ENCODE assay signal across 21 cellular contexts in genomic region chr18:23066504-23067039, GRCh38.
DNase-seq lines count a peak whose midpoint lies in the region; ATAC-seq, FAIRE-seq and TF ChIP-seq lines count a peak whose summit lies in the region.
"Had no signal": no experiment of that assay in that cellular context is flagged by ENCODE, and none has a peak within 500 bp of the region (broad histone marks: within the 10 kb centered on the region; RNA-seq: fewer than 3 reads in every experiment).

No MANE protein-coding gene starts in this region.

- H2AFZ ChIP-seq in GM23338, result peak overlapping the region; percentile 43; the same call in 1 of the 2 replicates

- no peaks in the 10 kb centered on the region for H3K9me3 ChIP-seq in pancreas
- H3K9me3 ChIP-seq: A549 had no signal

- H3K79me2 ChIP-seq in GM23338 (replicated peaks; ENCODE audit: insufficient read depth), result no peaks in the 10 kb centered on the region

- no peaks in the 10 kb centered on the region for H3F3A ChIP-seq in GM23338 (replicated peaks; ENCODE audit: low read depth)

- H3K9me2 ChIP-seq in GM23338 (ENCODE audit: insufficient read depth), result peaks cover 2% of the 10 kb centered on the region; the same call in 1 of the 2 replicates

- 53 to 58% methylated on average over 5 of the region's 5 CpGs for WGBS in pancreas, 2 donors

- no peak overlapping the region for H3K27ac Mint-ChIP-seq in GM23338
- no peak overlapping the region for H3K27ac Mint-ChIP-seq in activated T-helper 17 cell treated with anti-CD3 and anti-CD28 coated beads, Interleukin-2, amount 50 U/mL, for 72 hours
- H3K27ac Mint-ChIP-seq: CD4-positive, alpha-beta T cell had no signal

- H4K20me1 ChIP-seq in GM23338 (replicated peaks; ENCODE audit: insufficient read depth), result no peaks in the 10 kb centered on the region

- H3K4me2 ChIP-seq in GM23338, result no peak overlapping the region
- H3K4me2 ChIP-seq: A549 had no signal

- no peak for DNase-seq in GM23338 (ENCODE audit: low spot score)
- DNase-seq in NCI-H524 (lab: John Stamatoyannopoulos, UW), result peak; percentile 92 to 95
- DNase-seq in pancreas, result peak in 3 of 6 donors; percentile 14 to 31 (median 29)
- DNase-seq in activated effector memory CD4-positive, alpha-beta T cell treated with Interleukin-2 at 50 U/mL for 16 hours, result no peak
- no peak for DNase-seq in NCI-H187 (lab: John Stamatoyannopoulos, UW)
- DNase-seq in GM19239 (ENCODE audit: insufficient read length, low spot score), result no peak
- DNase-seq: Caco-2; CD4-positive, alpha-beta T cell; NCI-H1092 treated with DMSO at 0.1 percent for 48 hours; NCI-H146; NCI-H2081 treated with DMSO at 0.1 percent for 48 hours; NCI-H226; NCI-H526 treated with DMSO at 0.1 percent for 48 hours; NK-92 treated with Interleukin-12 subunit alpha and Interleukin-12 subunit beta, amount 100 ng/mL, for 24 hours; SHP77 had no signal

- no peak for ATAC-seq in GM23338
- ATAC-seq in activated T-helper 17 cell treated with anti-CD3 and anti-CD28 coated beads, Interleukin-2, amount 50 U/mL, for 72 hours (replicated peaks), result no peak
- ATAC-seq in pancreas, result peak; percentile 72 to 92 (median 84)

- H3K27ac ChIP-seq in GM23338 (ENCODE audit: low read depth) (no peak overlapping the region), pancreas (no peak overlapping the region)
- H3K27ac ChIP-seq: A549, HL-60, SK-N-MC had no signal

- H3K36me3 ChIP-seq in GM23338 (ENCODE audit: insufficient read depth), result no peaks in the 10 kb centered on the region; the same call in 1 of the 2 replicates
- no peaks in the 10 kb centered on the region for H3K36me3 ChIP-seq in pancreas

- no peak overlapping the region for H3K4me3 ChIP-seq in GM23338
- no peak overlapping the region for H3K4me3 ChIP-seq in pancreas
- H3K4me3 ChIP-seq: A549, GM12878, SK-N-MC had no signal

- H3K4me1 ChIP-seq in GM23338 (ENCODE audit: insufficient read depth), result peaks cover 6% of the 10 kb centered on the region; the same call in 1 of the 2 replicates
- H3K4me1 ChIP-seq in pancreas, result no peaks in the 10 kb centered on the region
- H3K4me1 ChIP-seq: Caco-2 had no signal

- H3K4me3 Mint-ChIP-seq in GM23338, result no peak overlapping the region
- H3K4me3 Mint-ChIP-seq in activated T-helper 17 cell treated with anti-CD3 and anti-CD28 coated beads, Interleukin-2, amount 50 U/mL, for 72 hours, result peak overlapping the region; percentile 6

- TF ChIP-seq CTCF in GM23338 (conservative IDR thresholded peaks at IDR 0.05; ENCODE audit: low read depth in 2 of 2), result no peak
- TF ChIP-seq CTCF in pancreas (IDR thresholded peaks at IDR 0.05), result no peak

- H3K27me3 ChIP-seq in GM23338 (ENCODE audit: insufficient read depth) (no peaks in the 10 kb centered on the region), pancreas (no peaks in the 10 kb centered on the region)

- H3K9me3 Mint-ChIP-seq in GM23338, result peaks cover 8% of the 10 kb centered on the region
- peaks cover 17% of the 10 kb centered on the region for H3K9me3 Mint-ChIP-seq in activated T-helper 17 cell treated with anti-CD3 and anti-CD28 coated beads, Interleukin-2, amount 50 U/mL, for 72 hours

- 0 out of 3 replicates have a peak, but pooled peaks cover 5% of the 10 kb centered on the region for H3K36me3 Mint-ChIP-seq in GM23338 (ENCODE audit: low read depth)
- H3K36me3 Mint-ChIP-seq in activated T-helper 17 cell treated with anti-CD3 and anti-CD28 coated beads, Interleukin-2, amount 50 U/mL, for 72 hours (ENCODE audit: low read depth), result no peaks in the 10 kb centered on the region

- intact Hi-C loops in pancreas (cut with DNase I), result no loop called here

- FAIRE-seq in pancreas (lab: Jason Lieb, UNC), result no peak
- no peak for FAIRE-seq in GM19239 (lab: Jason Lieb, UNC)
- FAIRE-seq: A549, GM12878, H1 had no signal

- peaks cover 5% of the 10 kb centered on the region for H3K27me3 Mint-ChIP-seq in GM23338 (ENCODE audit: insufficient read depth, low read depth, poor library complexity)
- no peaks in the 10 kb centered on the region for H3K27me3 Mint-ChIP-seq in activated T-helper 17 cell treated with anti-CD3 and anti-CD28 coated beads, Interleukin-2, amount 50 U/mL, for 72 hours
- H3K27me3 Mint-ChIP-seq: CD4-positive, alpha-beta T cell had no signal

- peaks cover 19% of the 10 kb centered on the region for H3K4me1 Mint-ChIP-seq in GM23338
- peaks cover 26% of the 10 kb centered on the region for H3K4me1 Mint-ChIP-seq in activated T-helper 17 cell treated with anti-CD3 and anti-CD28 coated beads, Interleukin-2, amount 50 U/mL, for 72 hours

TF ChIP-seq in GM23338, 12 proteins besides CTCF, POLR2A, EP300 and RAD21 (continues in another document):
- TF ChIP-seq POLR2AphosphoS5 (IDR thresholded peaks at IDR 0.05; ENCODE audit: low read depth), result no peak
- TF ChIP-seq NANOG (IDR thresholded peaks at IDR 0.05; ENCODE audit: borderline replicate concordance), result no peak
- no peak for TF ChIP-seq ETS1 (IDR thresholded peaks at IDR 0.05)
- TF ChIP-seq CREB1 (CRISPR knock-in tag; IDR thresholded peaks at IDR 0.05; ENCODE audit: low read depth), result no peak
- no peak for TF ChIP-seq REST (IDR thresholded peaks at IDR 0.05; ENCODE audit: unreplicated experiment)
- TF ChIP-seq EZH2 (IDR thresholded peaks at IDR 0.05; ENCODE audit: low read depth, unreplicated experiment), result no peak
- TF ChIP-seq STAT1 (IDR thresholded peaks at IDR 0.05; ENCODE audit: unreplicated experiment), result no peak
- TF ChIP-seq JUNB (IDR thresholded peaks at IDR 0.05; ENCODE audit: unreplicated experiment), result no peak
- TF ChIP-seq EZH2phosphoT487 (IDR thresholded peaks at IDR 0.05; ENCODE audit: unreplicated experiment), result no peak

Comparison
In these comparisons a context has a peak if more than half of its experiments do, and no peak if none do; other contexts are left out.
1. ATAC-seq: peak in pancreas (4 of 4); none in GM23338 (single experiment) and activated T-helper 17 cell treated with anti-CD3 and anti-CD28 coated beads, Interleukin-2, amount 50 U/mL, for 72 hours (single experiment).
2. DNase-seq: peak in NCI-H524 (2 of 2); none in GM23338 (single experiment), activated effector memory CD4-positive, alpha-beta T cell treated with Interleukin-2 at 50 U/mL for 16 hours (single experiment), NCI-H187 (0 of 2) and GM19239 (single experiment).